15 cellular contexts compared by ENCODE assay signal in the genomic region with DNA sequence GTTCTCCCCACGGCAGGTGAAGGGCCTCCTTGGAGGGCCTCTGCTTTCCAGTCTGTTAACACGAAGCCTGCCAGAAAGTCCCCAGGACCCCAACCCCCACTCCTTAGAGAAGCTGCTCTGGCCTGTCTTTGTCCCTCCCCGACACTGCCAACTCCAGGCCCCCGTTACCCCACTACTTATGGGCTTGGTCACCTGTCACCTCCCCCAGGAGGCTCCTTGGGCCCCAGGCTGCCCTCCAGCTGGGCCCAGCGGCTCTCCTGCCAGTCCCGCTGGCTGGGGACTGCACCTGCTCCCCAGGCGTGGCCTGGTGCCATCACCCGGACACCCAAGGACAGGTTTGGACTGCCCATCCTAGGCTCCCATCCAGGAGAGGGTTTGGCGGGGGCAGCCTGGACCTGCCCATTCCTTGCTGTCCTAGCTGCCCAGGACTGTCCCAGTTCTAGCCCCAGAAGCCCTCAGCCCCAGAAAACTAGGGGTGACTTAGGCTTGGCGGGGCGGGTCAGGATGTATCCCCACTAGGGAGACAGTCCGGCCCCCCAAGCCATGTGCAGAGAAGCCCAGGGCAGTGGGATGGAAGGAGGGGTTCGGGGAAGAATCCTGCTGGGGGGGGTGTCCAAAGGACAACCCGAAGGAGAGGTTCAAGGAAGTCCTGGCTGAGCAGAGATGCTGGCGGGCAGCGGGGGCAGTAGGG.
DNase-seq lines count a peak whose midpoint lies in the region; ATAC-seq and TF ChIP-seq lines count a peak whose summit lies in the region.
"Had no signal": no experiment of that assay in that cellular context is flagged by ENCODE, and none has a peak within 500 bp of the region (broad histone marks: within the 10 kb centered on the region; RNA-seq: fewer than 3 reads in every experiment).

No MANE protein-coding gene starts in this region.

- H3K4me1 Mint-ChIP-seq in activated CD8-positive, alpha-beta memory T cell treated with anti-CD3 and anti-CD28 coated beads, Interleukin-2, amount 10 ng/mL, durations not matched to agents 7 days and 5 days: peaks cover 2% of the 10 kb centered on the region
- peaks cover 24% of the 10 kb centered on the region for H3K4me1 Mint-ChIP-seq in type B pancreatic cell (ENCODE audit: unreplicated experiment)
- H3K4me1 Mint-ChIP-seq in activated T-helper 17 cell treated with anti-CD3 and anti-CD28 coated beads, Interleukin-2, amount 50 U/mL, for 72 hours: no peaks in the 10 kb centered on the region
- H3K4me1 Mint-ChIP-seq in activated naive CD8-positive, alpha-beta T cell treated with anti-CD3 and anti-CD28 coated beads for 36 hours: peaks cover 3% of the 10 kb centered on the region

- no peak overlapping the region for H3K27ac ChIP-seq in HEK293 (ENCODE audit: extremely low read depth, low read depth, low read length)
- H3K27ac ChIP-seq: SJSA1 had no signal

- CTCF ChIA-PET in activated CD8-positive, alpha-beta memory T cell treated with anti-CD3 and anti-CD28 coated beads, Interleukin-2, amount 10 ng/mL, durations not matched to agents 7 days and 5 days (lab: Charles Lee): no interaction called here
- CTCF ChIA-PET in HEK293 (lab: Yijun Ruan, JAX): no interaction called here

- DNase-seq in activated CD8-positive, alpha-beta memory T cell treated with anti-CD3 and anti-CD28 coated beads, Interleukin-2, amount 10 ng/mL, durations not matched to agents 7 days and 5 days: peak; percentile 29
- DNase-seq in activated CD8-positive, alpha-beta memory T cell treated with anti-CD3 and anti-CD28 coated beads, Interleukin-2, amount 50 U/mL, for 4 hours: no peak
- peak; percentile 46 for DNase-seq in islet precursor cell
- peak; percentile 66 for DNase-seq in type B pancreatic cell (ENCODE audit: extremely low spot score, unreplicated experiment)
- no peak for DNase-seq in activated naive CD8-positive, alpha-beta T cell treated with anti-CD3 and anti-CD28 coated beads for 36 hours
- DNase-seq: activated naive CD4-positive, alpha-beta T cell treated with anti-CD3 and anti-CD28 coated beads for 36 hours; CD8-positive, alpha-beta memory T cell; HCEC 1CT; NCI-H748 treated with DMSO at 0.1 percent for 48 hours; stimulated activated naive CD4-positive, alpha-beta T cell treated with Interleukin-2 at 50 U/mL for 16 hours; trophoblast cell had no signal

- H3K9me3 Mint-ChIP-seq in activated CD8-positive, alpha-beta memory T cell treated with anti-CD3 and anti-CD28 coated beads, Interleukin-2, amount 10 ng/mL, durations not matched to agents 7 days and 5 days (ENCODE audit: low read depth): no peaks in the 10 kb centered on the region
- no peaks in the 10 kb centered on the region for H3K9me3 Mint-ChIP-seq in type B pancreatic cell
- H3K9me3 Mint-ChIP-seq in activated T-helper 17 cell treated with anti-CD3 and anti-CD28 coated beads, Interleukin-2, amount 50 U/mL, for 72 hours: no peaks in the 10 kb centered on the region
- no peaks in the 10 kb centered on the region for H3K9me3 Mint-ChIP-seq in activated naive CD8-positive, alpha-beta T cell treated with anti-CD3 and anti-CD28 coated beads for 36 hours
- H3K9me3 Mint-ChIP-seq: activated naive CD4-positive, alpha-beta T cell treated with anti-CD3 and anti-CD28 coated beads for 36 hours; CD8-positive, alpha-beta memory T cell had no signal

- no peak overlapping the region for H3K4me3 Mint-ChIP-seq in activated CD8-positive, alpha-beta memory T cell treated with anti-CD3 and anti-CD28 coated beads, Interleukin-2, amount 10 ng/mL, durations not matched to agents 7 days and 5 days
- H3K4me3 Mint-ChIP-seq in type B pancreatic cell: no peak overlapping the region
- no peak overlapping the region for H3K4me3 Mint-ChIP-seq in activated T-helper 17 cell treated with anti-CD3 and anti-CD28 coated beads, Interleukin-2, amount 50 U/mL, for 72 hours
- H3K4me3 Mint-ChIP-seq in activated naive CD8-positive, alpha-beta T cell treated with anti-CD3 and anti-CD28 coated beads for 36 hours: no peak overlapping the region
- H3K4me3 Mint-ChIP-seq: activated naive CD4-positive, alpha-beta T cell treated with anti-CD3 and anti-CD28 coated beads for 36 hours; CD8-positive, alpha-beta memory T cell had no signal

- no peak overlapping the region for H3K27ac Mint-ChIP-seq in activated CD8-positive, alpha-beta memory T cell treated with anti-CD3 and anti-CD28 coated beads, Interleukin-2, amount 10 ng/mL, durations not matched to agents 7 days and 5 days
- no peak overlapping the region for H3K27ac Mint-ChIP-seq in type B pancreatic cell
- H3K27ac Mint-ChIP-seq in activated T-helper 17 cell treated with anti-CD3 and anti-CD28 coated beads, Interleukin-2, amount 50 U/mL, for 72 hours: no peak overlapping the region
- no peak overlapping the region for H3K27ac Mint-ChIP-seq in activated naive CD8-positive, alpha-beta T cell treated with anti-CD3 and anti-CD28 coated beads for 36 hours
- H3K27ac Mint-ChIP-seq: activated naive CD4-positive, alpha-beta T cell treated with anti-CD3 and anti-CD28 coated beads for 36 hours had no signal

- no peak for TF ChIP-seq CTCF in HEK293 (tag by site-specific recombination; IDR thresholded peaks at IDR 0.05)
- TF ChIP-seq CTCF in type B pancreatic cell (conservative IDR thresholded peaks at IDR 0.05): no peak

- POLR2A ChIA-PET in HEK293 (lab: Yijun Ruan, JAX): no interaction called here

- H3K4me3 ChIP-seq in HEK293 (ENCODE audit: low read depth, low read length): no peak overlapping the region
- H3K4me3 ChIP-seq: SJSA1 had no signal

- no peaks in the 10 kb centered on the region; the same call in 1 of the 2 replicates for H3K4me1 ChIP-seq in HEK293 (ENCODE audit: control insufficient read depth, insufficient read depth, low read length)
- H3K4me1 ChIP-seq: SJSA1 had no signal

- no peaks in the 10 kb centered on the region for H3K9me3 ChIP-seq in HEK293 (ENCODE audit: control insufficient read depth, insufficient read depth, low read depth, low read length)
- H3K9me3 ChIP-seq: SJSA1 had no signal

- no peak for ATAC-seq in activated CD8-positive, alpha-beta memory T cell treated with anti-CD3 and anti-CD28 coated beads, Interleukin-2, amount 10 ng/mL, durations not matched to agents 7 days and 5 days
- no peak for ATAC-seq in GM19397 (IDR thresholded peaks at IDR 0.05; ENCODE audit: unreplicated experiment)
- ATAC-seq in activated T-helper 17 cell treated with anti-CD3 and anti-CD28 coated beads, Interleukin-2, amount 50 U/mL, for 72 hours (replicated peaks): no peak

- peaks cover 3% of the 10 kb centered on the region for H3K27me3 Mint-ChIP-seq in activated CD8-positive, alpha-beta memory T cell treated with anti-CD3 and anti-CD28 coated beads, Interleukin-2, amount 10 ng/mL, durations not matched to agents 7 days and 5 days
- peaks cover 9% of the 10 kb centered on the region for H3K27me3 Mint-ChIP-seq in type B pancreatic cell
- no peaks in the 10 kb centered on the region for H3K27me3 Mint-ChIP-seq in activated T-helper 17 cell treated with anti-CD3 and anti-CD28 coated beads, Interleukin-2, amount 50 U/mL, for 72 hours
- H3K27me3 Mint-ChIP-seq in activated naive CD8-positive, alpha-beta T cell treated with anti-CD3 and anti-CD28 coated beads for 36 hours: no peaks in the 10 kb centered on the region

- H3K36me3 Mint-ChIP-seq in activated CD8-positive, alpha-beta memory T cell treated with anti-CD3 and anti-CD28 coated beads, Interleukin-2, amount 10 ng/mL, durations not matched to agents 7 days and 5 days: no peaks in the 10 kb centered on the region
- H3K36me3 Mint-ChIP-seq in type B pancreatic cell: no peaks in the 10 kb centered on the region
- H3K36me3 Mint-ChIP-seq in activated T-helper 17 cell treated with anti-CD3 and anti-CD28 coated beads, Interleukin-2, amount 50 U/mL, for 72 hours (ENCODE audit: low read depth): no peaks in the 10 kb centered on the region
- H3K36me3 Mint-ChIP-seq in activated naive CD8-positive, alpha-beta T cell treated with anti-CD3 and anti-CD28 coated beads for 36 hours: no peaks in the 10 kb centered on the region
- H3K36me3 Mint-ChIP-seq: CD8-positive, alpha-beta memory T cell had no signal

- no peaks in the 10 kb centered on the region for H3K36me3 ChIP-seq in HEK293 (ENCODE audit: control insufficient read depth in 2 of 2, insufficient read depth in 1 of 2, low read length in 2 of 2)
- H3K36me3 ChIP-seq: SJSA1 had no signal

TF ChIP-seq in HEK293, 187 proteins besides CTCF, POLR2A, EP300 and RAD21:
- no peak for TF ChIP-seq ZNF394 (tag by site-specific recombination; IDR thresholded peaks at IDR 0.05; ENCODE audit: borderline replicate concordance)
- TF ChIP-seq ZBTB1 (tag by site-specific recombination; IDR thresholded peaks at IDR 0.05): no peak
- TF ChIP-seq GLIS1 (tag by site-specific recombination; IDR thresholded peaks at IDR 0.05): 0 out of 2 replicates have a peak, but pooled peaks have one; percentile 11

Comparison
In these comparisons a context has a peak if more than half of its experiments do, and no peak if none do; other contexts are left out.
1. DNase-seq: peak in activated CD8-positive, alpha-beta memory T cell treated with anti-CD3 and anti-CD28 coated beads, Interleukin-2, amount 10 ng/mL, durations not matched to agents 7 days and 5 days (single experiment), islet precursor cell (single experiment) and type B pancreatic cell (single experiment); none in activated CD8-positive, alpha-beta memory T cell treated with anti-CD3 and anti-CD28 coated beads, Interleukin-2, amount 50 U/mL, for 4 hours (single experiment) and activated naive CD8-positive, alpha-beta T cell treated with anti-CD3 and anti-CD28 coated beads for 36 hours (single experiment).